In genomic region chr6:155292711-155293110, GRCh38 we compare ENCODE assay signal across 1 cellular context.
TF ChIP-seq lines count a peak whose summit lies in the region.

No MANE protein-coding gene starts in this region.

TF ChIP-seq in HepG2, 621 proteins besides CTCF, POLR2A, EP300 and RAD21 (continued from another document):
- no peak for TF ChIP-seq CENPBD1 (CRISPR knock-in tag; IDR thresholded peaks at IDR 0.05; ENCODE audit: borderline replicate concordance, low read depth)
- TF ChIP-seq TAF1 (CRISPR knock-in tag; IDR thresholded peaks at IDR 0.05) = no peak
- TF ChIP-seq THYN1 (CRISPR knock-in tag; IDR thresholded peaks at IDR 0.05; ENCODE audit: borderline replicate concordance, low read depth) = no peak
- TF ChIP-seq EHMT2 (IDR thresholded peaks at IDR 0.05; ENCODE audit: borderline replicate concordance, low read depth, low read length) = no peak
- TF ChIP-seq SIX1 (CRISPR knock-in tag; IDR thresholded peaks at IDR 0.05; ENCODE audit: borderline replicate concordance) = 0 out of 2 replicates have a peak, but pooled peaks have one; percentile 36
- peak; percentile 52 for TF ChIP-seq ZNF121 (CRISPR knock-in tag; IDR thresholded peaks at IDR 0.05)
- TF ChIP-seq NR2C2 (CRISPR knock-in tag; IDR thresholded peaks at IDR 0.05; ENCODE audit: borderline replicate concordance) = no peak
- TF ChIP-seq HNRNPK (IDR thresholded peaks at IDR 0.05; ENCODE audit: low read depth, low read length, poor library complexity, severe bottlenecking) = no peak
- no peak for TF ChIP-seq ATF7 (IDR thresholded peaks at IDR 0.05)
- TF ChIP-seq ATF7 (CRISPR knock-in tag; IDR thresholded peaks at IDR 0.05) = no peak
- no peak for TF ChIP-seq ARID2 (CRISPR knock-in tag; IDR thresholded peaks at IDR 0.05; ENCODE audit: borderline replicate concordance)
- no peak for TF ChIP-seq ZFP36 (IDR thresholded peaks at IDR 0.05; ENCODE audit: borderline replicate concordance, low read depth, low read length, partially characterized antibody)
- TF ChIP-seq ZNF770 (CRISPR knock-in tag; IDR thresholded peaks at IDR 0.05) = peak; percentile 35; the same call in 1 of the 2 replicates
TF ChIP-seq in HepG2: peak in this region for 3.
